7 cellular contexts compared by ENCODE assay signal in genomic region chr6:90296346-90297123, GRCh38. TPM values are rescaled to one million over a fixed set of nuclear protein-coding genes. Genes with fewer than 3 reads are reported as not detected.
DNase-seq lines count a peak whose midpoint lies in the region; ATAC-seq, FAIRE-seq and TF ChIP-seq lines count a peak whose summit lies in the region.

Gene BACH2 (minus strand): TSS chr6:90296843. CDS start chr6:90008844, 287,999 bp downstream.

- CTCF ChIA-PET in WTC11 (lab: Charles Lee) = interaction anchor here (0.8 to 4.3 kb wide), 9 partner anchors 9 to 356 kb away, joined by 3 to 25 read pairs (median 7); no protein-coding TSS in a partner anchor

- peaks cover 5% of the 10 kb centered on the region for H3K27me3 ChIP-seq in bronchial epithelial cell (ENCODE audit: control insufficient read depth, insufficient read depth, low read length)

- no peak within 1 kb of the TSS for H3K27ac Mint-ChIP-seq in WTC11

- peak within 1 kb of the TSS; percentile 58 for H3K4me3 ChIP-seq in bronchial epithelial cell (ENCODE audit: low read depth, low read length)

- TF ChIP-seq CTCF in WTC11 (IDR thresholded peaks at IDR 0.05) (no peak), bronchial epithelial cell (IDR thresholded peaks at IDR 0.05; ENCODE audit: insufficient read depth, low read length, severe bottlenecking) (peak; percentile 34)

- FAIRE-seq in bronchial epithelial cell (lab: Jason Lieb, UNC) = no peak

- peak; percentile 75 for ATAC-seq in GM18517 (IDR thresholded peaks at IDR 0.05; ENCODE audit: unreplicated experiment)
- peak; percentile 77 for ATAC-seq in HG03039 (IDR thresholded peaks at IDR 0.05; ENCODE audit: unreplicated experiment)
- ATAC-seq in WTC11 = peak; percentile 75

- no peaks in the 10 kb centered on the region for H3K9me3 Mint-ChIP-seq in WTC11

- POLR2A ChIA-PET in WTC11 (lab: Charles Lee) = no interaction called here

- peaks cover 51% of the 10 kb centered on the region for H3K27me3 Mint-ChIP-seq in WTC11 (ENCODE audit: low read depth)

- peak within 1 kb of the TSS; percentile 74 for H3K4me3 Mint-ChIP-seq in WTC11

- no peaks in the 10 kb centered on the region for H3K36me3 ChIP-seq in bronchial epithelial cell (ENCODE audit: control insufficient read depth, insufficient read depth, low read length)

- H3K4me1 Mint-ChIP-seq in WTC11 = peaks cover 34% of the 10 kb centered on the region

- DNase-seq in NCI-H2107 treated with DMSO at 0.1 percent for 48 hours (lab: John Stamatoyannopoulos, UW; ENCODE audit: unreplicated experiment) (peak; percentile 62), WTC11 (ENCODE audit: low spot score) (peak; percentile 95), bronchial epithelial cell (ENCODE audit: low read depth) (peak; percentile 82), inferior parietal cortex (ENCODE audit: extremely low spot score) (peak; percentile 91), smooth muscle cell of the brain vasculature (ENCODE audit: low read depth, low spot score) (peak; percentile 44)

- H3K36me3 Mint-ChIP-seq in WTC11 = no peaks in the 10 kb centered on the region

TF ChIP-seq in WTC11, 78 proteins besides CTCF, POLR2A, EP300 and RAD21:
- TF ChIP-seq JAZF1 (CRISPR knock-in tag; IDR thresholded peaks at IDR 0.05) = no peak
- peak; percentile 96 for TF ChIP-seq FOXK1 (CRISPR knock-in tag; IDR thresholded peaks at IDR 0.05)
- TF ChIP-seq TCF7 (CRISPR knock-in tag; IDR thresholded peaks at IDR 0.05; ENCODE audit: low read depth) = no peak
- TF ChIP-seq, protein P1, sequence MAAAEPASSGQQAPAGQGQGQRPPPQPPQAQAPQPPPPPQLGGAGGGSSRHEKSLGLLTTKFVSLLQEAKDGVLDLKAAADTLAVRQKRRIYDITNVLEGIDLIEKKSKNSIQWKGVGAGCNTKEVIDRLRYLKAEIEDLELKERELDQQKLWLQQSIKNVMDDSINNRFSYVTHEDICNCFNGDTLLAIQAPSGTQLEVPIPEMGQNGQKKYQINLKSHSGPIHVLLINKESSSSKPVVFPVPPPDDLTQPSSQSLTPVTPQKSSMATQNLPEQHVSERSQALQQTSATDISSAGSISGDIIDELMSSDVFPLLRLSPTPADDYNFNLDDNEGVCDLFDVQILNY (CRISPR knock-in tag; IDR thresholded peaks at IDR 0.05) = peak; percentile 64
- TF ChIP-seq SP1 (CRISPR knock-in tag; conservative IDR thresholded peaks at IDR 0.05) = peak; percentile 46; the same call in 1 of the 2 replicates
- TF ChIP-seq NFATC4 (CRISPR knock-in tag; IDR thresholded peaks at IDR 0.05) = no peak
- TF ChIP-seq, protein P2, sequence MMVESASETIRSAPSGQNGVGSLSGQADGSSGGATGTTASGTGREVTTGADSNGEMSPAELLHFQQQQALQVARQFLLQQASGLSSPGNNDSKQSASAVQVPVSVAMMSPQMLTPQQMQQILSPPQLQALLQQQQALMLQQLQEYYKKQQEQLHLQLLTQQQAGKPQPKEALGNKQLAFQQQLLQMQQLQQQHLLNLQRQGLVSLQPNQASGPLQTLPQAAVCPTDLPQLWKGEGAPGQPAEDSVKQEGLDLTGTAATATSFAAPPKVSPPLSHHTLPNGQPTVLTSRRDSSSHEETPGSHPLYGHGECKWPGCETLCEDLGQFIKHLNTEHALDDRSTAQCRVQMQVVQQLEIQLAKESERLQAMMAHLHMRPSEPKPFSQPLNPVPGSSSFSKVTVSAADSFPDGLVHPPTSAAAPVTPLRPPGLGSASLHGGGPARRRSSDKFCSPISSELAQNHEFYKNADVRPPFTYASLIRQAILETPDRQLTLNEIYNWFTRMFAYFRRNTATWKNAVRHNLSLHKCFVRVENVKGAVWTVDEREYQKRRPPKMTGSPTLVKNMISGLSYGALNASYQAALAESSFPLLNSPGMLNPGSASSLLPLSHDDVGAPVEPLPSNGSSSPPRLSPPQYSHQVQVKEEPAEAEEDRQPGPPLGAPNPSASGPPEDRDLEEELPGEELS (CRISPR knock-in tag; IDR thresholded peaks at IDR 0.05) = 0 out of 2 replicates have a peak, but pooled peaks have one; percentile 27
- TF ChIP-seq ZNF671 (CRISPR knock-in tag; IDR thresholded peaks at IDR 0.05) = no peak

RNA-seq across cellular contexts. Expression of gene BACH2, which starts in this region (rescaled TPM):
- total RNA-seq in WTC11 (2021) = 3.9 to 5.9 TPM (median 4.5 TPM) in 3 replicates
- 0.38 and 2.1 TPM in 2 replicates for total RNA-seq in bronchial epithelial cell

Comparison
In these comparisons a context has a peak if more than half of its experiments do, and no peak if none do; other contexts are left out.
1. Peak in every context shown above with its lines: DNase-seq, ATAC-seq and H3K4me3 ChIP-seq.
2. DNase-seq: peak in every context shown above with its lines; median percentile 95 in WTC11; 91 in inferior parietal cortex; 82 in bronchial epithelial cell; 62 in NCI-H2107 treated with DMSO at 0.1 percent for 48 hours; 44 in smooth muscle cell of the brain vasculature.